Comparison of ENCODE assay signal across 8 cellular contexts in genomic region chr12:10673660-10674384, GRCh38. TPM values are rescaled to one million over a fixed set of nuclear protein-coding genes. Genes with fewer than 3 reads are reported as not detected.
A peak's percentile ranks its signal among the peaks of the same experiment; 100 is the strongest.
DNase-seq lines count a peak whose midpoint lies in the region; ATAC-seq and TF ChIP-seq lines count a peak whose summit lies in the region.

Gene STYK1 (minus strand): TSS chr12:10674052. CDS start chr12:10634618, 39,434 bp downstream.

- H3K9me3 ChIP-seq in CD4-positive, alpha-beta T cell (ENCODE audit: control insufficient read depth, low read length) = no peaks in the 10 kb centered on the region
- no peaks in the 10 kb centered on the region for H3K9me3 ChIP-seq in iPS-15b (ENCODE audit: control insufficient read depth, insufficient read depth, low read length)

- H3K27me3 ChIP-seq in CD4-positive, alpha-beta T cell (ENCODE audit: control insufficient read depth, insufficient read depth, low read length) = peaks cover 23% of the 10 kb centered on the region
- H3K27me3 ChIP-seq in iPS-15b (ENCODE audit: control insufficient read depth, insufficient read depth, low read length) = no peaks in the 10 kb centered on the region

- POLR2A ChIA-PET in CD4-positive, alpha-beta T cell (lab: Charles Lee) = no interaction called here

- H3K9me3 Mint-ChIP-seq in CD4-positive, alpha-beta T cell = no peaks in the 10 kb centered on the region

- peaks cover 36% of the 10 kb centered on the region for H3K4me1 Mint-ChIP-seq in CD4-positive, alpha-beta T cell (ENCODE audit: low read depth)

- ATAC-seq in CD4-positive, alpha-beta T cell (ENCODE audit: poor library complexity) = peak; percentile 88
- ATAC-seq in GM21526 (IDR thresholded peaks at IDR 0.05; ENCODE audit: low FRiP score, unreplicated experiment) (peak; percentile 54), HG02973 (IDR thresholded peaks at IDR 0.05; ENCODE audit: unreplicated experiment) (no peak)

- peak; percentile 39 to 68 (median 56) for DNase-seq in CD4-positive, alpha-beta T cell
- DNase-seq in MV-4-11 (lab: John Stamatoyannopoulos, UW) (peak; percentile 87), T1000 (lab: John Stamatoyannopoulos, UW) (peak; percentile 63), astrocyte of the cerebellum (ENCODE audit: low read depth) (peak; percentile 1), skeletal muscle cell (ENCODE audit: low read depth) (no peak)

- peak; percentile 75 for TF ChIP-seq CTCF in CD4-positive, alpha-beta T cell (IDR thresholded peaks at IDR 0.05)
- TF ChIP-seq CTCF in astrocyte of the cerebellum (IDR thresholded peaks at IDR 0.05; ENCODE audit: low read depth, low read length, missing control alignments) = peak; percentile 93

- no peaks in the 10 kb centered on the region for H3K36me3 Mint-ChIP-seq in CD4-positive, alpha-beta T cell (ENCODE audit: low read depth)

- no peaks in the 10 kb centered on the region for H3K4me1 ChIP-seq in iPS-15b (ENCODE audit: control insufficient read depth, insufficient read depth, low read length)

- H3K27me3 Mint-ChIP-seq in CD4-positive, alpha-beta T cell = peaks cover 36% of the 10 kb centered on the region

- H3K36me3 ChIP-seq in iPS-15b (ENCODE audit: control insufficient read depth, insufficient read depth, low read length) = no peaks in the 10 kb centered on the region

- CTCF ChIA-PET in CD4-positive, alpha-beta T cell (lab: Charles Lee) = no interaction called here

- H3K4me3 ChIP-seq in astrocyte of the cerebellum (ENCODE audit: low read depth, low read length) (peak within 1 kb of the TSS; percentile 55), iPS-15b (ENCODE audit: low read depth, low read length) (peak within 1 kb of the TSS; percentile 82), skeletal muscle cell (ENCODE audit: low read depth, low read length) (peak within 1 kb of the TSS; percentile 53)

- H3K4me3 Mint-ChIP-seq in CD4-positive, alpha-beta T cell = peak within 1 kb of the TSS; percentile 72

- intact Hi-C loops in CD4-positive, alpha-beta T cell (cut with DNase I, micrococcal nuclease) = loop anchor here (1.0 to 5.0 kb wide), 7 partner anchors 62 to 439 kb away; partner anchors contain the start of gene MAGOHB (in 1 of the 2)

- no peak within 1 kb of the TSS for H3K27ac Mint-ChIP-seq in CD4-positive, alpha-beta T cell

- in situ Hi-C loops in astrocyte of the cerebellum (cut with HindIII; ENCODE audit: low sequenced_read_pairs) = no loop called here

- H3K27ac ChIP-seq in CD4-positive, alpha-beta T cell (ENCODE audit: low read depth, low read length) = no peak within 1 kb of the TSS

- no peak within 1 kb of the TSS for H3K9ac ChIP-seq in iPS-15b (ENCODE audit: low read depth, low read length)

RNA-seq across cellular contexts. Expression of gene STYK1, which starts in this region (rescaled TPM):
- not detected for total RNA-seq in CD4-positive, alpha-beta T cell

Comparison
In these comparisons a context has a peak if more than half of its experiments do, and no peak if none do; other contexts are left out.
1. Peak in DNase-seq and ATAC-seq in CD4-positive, alpha-beta T cell; RNA of the gene not detected or under 1 TPM.